Comparison of ENCODE assay signal across 8 cellular contexts in the genomic region with DNA sequence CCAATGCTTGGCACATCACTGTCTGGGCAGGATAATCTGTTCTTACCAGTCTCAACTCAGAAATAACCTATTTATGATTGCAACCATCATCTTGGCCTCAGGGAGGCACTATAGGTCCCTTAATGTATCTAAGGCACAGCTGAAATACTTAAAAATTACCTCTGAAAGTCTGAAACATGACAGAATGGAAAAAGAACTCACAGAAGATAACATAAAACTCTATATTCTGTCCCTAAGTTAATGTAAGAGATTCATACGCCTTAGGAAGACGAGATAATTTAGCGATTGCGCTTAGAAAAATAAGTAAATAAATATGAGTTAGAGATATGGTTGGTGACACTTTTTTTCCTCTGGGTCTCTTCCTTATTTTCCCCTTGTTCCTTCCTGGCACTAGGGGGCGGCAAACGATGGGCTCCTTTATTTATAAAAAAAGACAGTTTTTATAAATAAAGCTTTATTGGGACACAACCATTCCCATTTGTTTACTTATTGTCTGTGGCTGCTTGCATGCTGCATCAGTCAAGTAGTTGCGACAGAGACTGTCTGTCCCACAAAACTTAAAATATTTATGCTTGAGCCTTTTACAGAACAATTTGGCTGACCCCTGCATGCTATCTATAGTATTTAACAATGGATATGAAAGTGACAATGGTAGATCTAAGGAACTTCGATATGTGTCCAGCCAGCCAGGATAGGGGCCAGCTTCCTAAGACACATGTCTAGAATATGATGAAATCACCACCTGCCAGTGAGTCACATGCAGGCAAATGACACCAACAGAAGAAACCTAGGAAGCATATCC.
DNase-seq lines count a peak whose midpoint lies in the region; ATAC-seq, FAIRE-seq and TF ChIP-seq lines count a peak whose summit lies in the region.

No MANE protein-coding gene starts in this region.

- intact Hi-C loops in transverse colon (cut with DNase I; ENCODE audit: low total_unique reads): loop anchor here (5.0 to 10.0 kb wide), 4 partner anchors 571 to 853 kb away; no protein-coding TSS in a partner anchor

- peak; percentile 33 for FAIRE-seq in GM12892 (lab: Jason Lieb, UNC)

- TF ChIP-seq EP300 in transverse colon (IDR thresholded peaks at IDR 0.05; ENCODE audit: low read depth): no peak

- peak; percentile 45 to 65 (median 55) for TF ChIP-seq CTCF in transverse colon (IDR thresholded peaks at IDR 0.05)

- WGBS in transverse colon (ENCODE audit: low coverage in 1 of 2), 2 donors: 39 to 40% methylated on average over 7 to 8 of the region's 8 CpGs

- no peaks in the 10 kb centered on the region for H3K4me1 ChIP-seq in adipocyte (ENCODE audit: control insufficient read depth, insufficient read depth, low read length)
- peaks cover 0 to 6% (median 2%) of the 10 kb centered on the region in 4 donors for H3K4me1 ChIP-seq in transverse colon

- H3K4me3 ChIP-seq in adipocyte (ENCODE audit: low read length) (no peak overlapping the region), transverse colon (no peak overlapping the region)

- in situ Hi-C loops in transverse colon (cut with MboI; ENCODE audit: low pct_ligation_motif_present in 1 of 4, low pct_unique_long_range_greater_than_20kb in 1 of 4, low sequenced_read_pairs in 3 of 4): loop anchor here in 3 of 4 donors (10.0 to 25.0 kb wide), 6 partner anchors 348 to 851 kb away; no protein-coding TSS in a partner anchor

- DNase-seq in AML-193 (lab: John Stamatoyannopoulos, UW) (peak; percentile 56 to 63), GM12892 (ENCODE audit: insufficient read length) (no peak), NCI-H446 (lab: John Stamatoyannopoulos, UW) (peak; percentile 81 to 89), adipocyte (ENCODE audit: low read depth) (peak; percentile 83), inferior parietal cortex (ENCODE audit: extremely low spot score) (peak; percentile 72), transverse colon (peak; percentile 23), ureter (ENCODE audit: low spot score) (no peak)

- no peak overlapping the region for H3K27ac ChIP-seq in transverse colon

- TF ChIP-seq POLR2A in GM12892 (IDR thresholded peaks at IDR 0.05; ENCODE audit: low read depth, low read length) (no peak), transverse colon (IDR thresholded peaks at IDR 0.05) (no peak)

- H3K27me3 ChIP-seq in adipocyte (replicated peaks; ENCODE audit: control insufficient read depth, insufficient read depth, low read length): peaks cover 41% of the 10 kb centered on the region
- no peaks in the 10 kb centered on the region for H3K27me3 ChIP-seq in transverse colon

- ATAC-seq in HG03175 (IDR thresholded peaks at IDR 0.05; ENCODE audit: unreplicated experiment): peak; percentile 62

- no peaks in the 10 kb centered on the region for H3K9me3 ChIP-seq in adipocyte (ENCODE audit: control insufficient read depth, low read length)
- H3K9me3 ChIP-seq in transverse colon: no peaks in the 10 kb centered on the region

- no peaks in the 10 kb centered on the region for H3K36me3 ChIP-seq in adipocyte (ENCODE audit: control insufficient read depth, insufficient read depth, low read length, severe bottlenecking)
- no peaks in the 10 kb centered on the region for H3K36me3 ChIP-seq in transverse colon

- H3K9ac ChIP-seq in adipocyte (ENCODE audit: low read length): no peak overlapping the region

Comparison
In these comparisons a context has a peak if more than half of its experiments do, and no peak if none do; other contexts are left out.
1. DNase-seq: peak in AML-193 (2 of 2), NCI-H446 (2 of 2), adipocyte (single experiment), inferior parietal cortex (single experiment) and transverse colon (single experiment); none in GM12892 (single experiment) and ureter (single experiment).